ENCODE assay signal across 16 cellular contexts in the genomic region with DNA sequence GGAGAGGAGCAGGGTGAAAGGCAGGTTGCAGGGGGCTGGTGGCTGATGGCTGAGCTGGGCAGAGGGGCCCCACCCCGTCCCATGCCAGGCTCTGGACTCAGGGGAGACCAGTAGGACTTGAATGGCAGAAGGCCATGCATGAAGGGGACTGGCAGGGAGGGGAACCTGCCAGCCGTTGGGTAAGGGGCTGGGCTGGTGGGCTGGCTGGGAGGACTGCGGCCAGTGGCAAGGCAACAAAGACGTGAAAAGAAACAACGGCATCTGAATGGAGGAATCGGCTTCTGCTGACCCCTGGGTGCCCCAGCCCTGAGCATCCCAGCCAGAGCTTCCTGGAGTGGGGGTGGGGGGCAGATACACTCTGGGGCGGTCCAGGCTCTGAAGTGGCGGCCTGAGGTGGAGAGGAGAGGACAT. TPM values are rescaled to one million over a fixed set of nuclear protein-coding genes. Genes with fewer than 3 reads are reported as not detected.
DNase-seq lines count a peak whose midpoint lies in the region; FAIRE-seq and TF ChIP-seq lines count a peak whose summit lies in the region.
"Had no signal": no experiment of that assay in that cellular context is flagged by ENCODE, and none has a peak within 500 bp of the region (broad histone marks: within the 10 kb centered on the region; RNA-seq: fewer than 3 reads in every experiment).

No MANE protein-coding gene starts in this region.

- no peak for FAIRE-seq in HTR-8/SVneo (lab: Jason Lieb, UNC)
- FAIRE-seq: keratinocyte, TTC549 had no signal

- H2AFZ ChIP-seq in OCI-LY3 (ENCODE audit: low read depth, low read length), result no peak overlapping the region
- no peak overlapping the region for H2AFZ ChIP-seq in hepatocyte

- no peaks in the 10 kb centered on the region for H3K9me3 Mint-ChIP-seq in neural crest cell
- H3K9me3 Mint-ChIP-seq: activated CD8-positive, alpha-beta T cell treated with anti-CD3 and anti-CD28 coated beads for 36 hours had no signal

- peak overlapping the region; percentile 96 for H3K27ac Mint-ChIP-seq in neural crest cell (ENCODE audit: unreplicated experiment)
- H3K27ac Mint-ChIP-seq: activated CD8-positive, alpha-beta T cell treated with anti-CD3 and anti-CD28 coated beads for 36 hours had no signal

- CTCF ChIA-PET in A673 (lab: Charles Lee), result no interaction called here

- no peaks in the 10 kb centered on the region; the same call in 1 of the 2 replicates for H4K20me1 ChIP-seq in BLaER1
- H4K20me1 ChIP-seq in OCI-LY3 (ENCODE audit: insufficient read depth, low read length), result no peaks in the 10 kb centered on the region
- no peaks in the 10 kb centered on the region for H4K20me1 ChIP-seq in hepatocyte (ENCODE audit: insufficient read depth, poor library complexity, severe bottlenecking)

- H3K4me3 ChIP-seq in BLaER1, result no peak overlapping the region
- 0 out of 2 replicates have a peak overlapping the region, but pooled peaks have one; percentile 41 for H3K4me3 ChIP-seq in OCI-LY3 (ENCODE audit: low read length)
- H3K4me3 ChIP-seq in hepatocyte, result no peak overlapping the region
- no peak overlapping the region for H3K4me3 ChIP-seq in A673 (ENCODE audit: low read depth, low read length, poor library complexity, severe bottlenecking)
- H3K4me3 ChIP-seq: sigmoid colon, vagina had no signal

- intact Hi-C loops in A673 (cut with micrococcal nuclease; ENCODE audit: unreplicated experiment), result no loop called here

- POLR2A ChIA-PET in A673 (lab: Charles Lee; ENCODE audit: low non-redundant PET), result interaction anchor here (0.6 kb wide), 1 partner anchor 28 kb away, joined by 5 read pairs; no protein-coding TSS in a partner anchor

- H3K4me1 Mint-ChIP-seq in neural crest cell, result peaks cover 45% of the 10 kb centered on the region

- H3K4me2 ChIP-seq in BLaER1 (peak overlapping the region; percentile 77), OCI-LY3 (ENCODE audit: low read length) (peak overlapping the region; percentile 53), hepatocyte (peak overlapping the region; percentile 79)

- no peaks in the 10 kb centered on the region for H3K36me3 Mint-ChIP-seq in neural crest cell (ENCODE audit: low read depth)

- H3K4me1 ChIP-seq in BLaER1 (peaks cover 40% of the 10 kb centered on the region), OCI-LY3 (ENCODE audit: low read length) (peaks cover 26% of the 10 kb centered on the region), hepatocyte (ENCODE audit: insufficient read depth) (peaks cover 36% of the 10 kb centered on the region), A673 (ENCODE audit: insufficient read depth, low read length, poor library complexity, severe bottlenecking) (no peaks in the 10 kb centered on the region)
- H3K4me1 ChIP-seq: sigmoid colon, vagina had no signal

- BruUV-seq in A673 (replicated peaks; lab: Mats Ljungman, UMichigan), result no TSS peak

- H3K9me2 ChIP-seq in hepatocyte (replicated peaks; ENCODE audit: insufficient read depth), result no peaks in the 10 kb centered on the region

- H3K4me3 Mint-ChIP-seq in neural crest cell, result peak overlapping the region; percentile 86
- H3K4me3 Mint-ChIP-seq: activated CD8-positive, alpha-beta T cell treated with anti-CD3 and anti-CD28 coated beads for 36 hours had no signal

- no peaks in the 10 kb centered on the region for H3K27me3 ChIP-seq in BLaER1
- no peaks in the 10 kb centered on the region for H3K27me3 ChIP-seq in OCI-LY3 (ENCODE audit: low read depth, low read length)
- no peaks in the 10 kb centered on the region for H3K27me3 ChIP-seq in hepatocyte
- no peaks in the 10 kb centered on the region for H3K27me3 ChIP-seq in A673 (replicated peaks; ENCODE audit: insufficient read depth, low read depth, low read length, poor library complexity)
- H3K27me3 ChIP-seq: sigmoid colon, vagina had no signal

- H3K79me2 ChIP-seq in OCI-LY3 (ENCODE audit: low read length), result no peaks in the 10 kb centered on the region
- peaks cover 2% of the 10 kb centered on the region for H3K79me2 ChIP-seq in hepatocyte

- no peaks in the 10 kb centered on the region; the same call in 1 of the 2 replicates for H3K36me3 ChIP-seq in BLaER1
- H3K36me3 ChIP-seq in OCI-LY3 (replicated peaks; ENCODE audit: low read depth, low read length), result no peaks in the 10 kb centered on the region
- no peaks in the 10 kb centered on the region for H3K36me3 ChIP-seq in hepatocyte (replicated peaks; ENCODE audit: insufficient read depth, low read depth)
- no peaks in the 10 kb centered on the region for H3K36me3 ChIP-seq in A673 (ENCODE audit: insufficient read depth, low read length, poor library complexity, severe bottlenecking)
- H3K36me3 ChIP-seq: sigmoid colon, vagina had no signal

- WGBS in hepatocyte (ENCODE audit: low lambda C conversion rate, missing lambda C conversion rate), result 37% methylated on average over 6 of the region's 8 CpGs

- no peak for DNase-seq in hepatocyte (ENCODE audit: low spot score)
- peak; percentile 43 for DNase-seq in neural crest cell (ENCODE audit: low read depth, low spot score)
- DNase-seq in foreskin melanocyte, result no peak
- no peak for DNase-seq in A673 (ENCODE audit: low spot score)
- no peak for DNase-seq in activated CD4-positive, CD25-positive, alpha-beta regulatory T cell treated with anti-CD3 and anti-CD28 coated beads, Interleukin-2, amount 50 U/mL, for 72 hours
- DNase-seq in HTR-8/SVneo (ENCODE audit: insufficient read length, low spot score), result no peak
- DNase-seq: activated CD8-positive, alpha-beta T cell treated with anti-CD3 and anti-CD28 coated beads for 36 hours; anterior cingulate cortex; Calu3; sigmoid colon; stimulated activated CD4-positive, alpha-beta T cell treated with anti-CD3 and anti-CD28 coated beads, Interleukin-4, amount 100 ng/mL, for 24 hours had no signal

- no peak overlapping the region for H3K27ac ChIP-seq in BLaER1
- H3K27ac ChIP-seq in OCI-LY3 (ENCODE audit: low read length), result no peak overlapping the region
- H3K27ac ChIP-seq in hepatocyte, result peak overlapping the region; percentile 61
- no peak overlapping the region for H3K27ac ChIP-seq in A673 (ENCODE audit: low read depth, low read length, poor library complexity, severe bottlenecking)
- H3K27ac ChIP-seq: sigmoid colon, vagina had no signal

- H3K9ac ChIP-seq in BLaER1 (no peak overlapping the region), OCI-LY3 (ENCODE audit: low read length) (no peak overlapping the region)

- H3K27me3 Mint-ChIP-seq in neural crest cell (ENCODE audit: low read depth), result peaks cover 5% of the 10 kb centered on the region
- H3K27me3 Mint-ChIP-seq: activated CD8-positive, alpha-beta T cell treated with anti-CD3 and anti-CD28 coated beads for 36 hours had no signal

- no peaks in the 10 kb centered on the region for H3K9me3 ChIP-seq in BLaER1
- H3K9me3 ChIP-seq in OCI-LY3 (ENCODE audit: insufficient read depth, low read length), result no peaks in the 10 kb centered on the region
- no peaks in the 10 kb centered on the region for H3K9me3 ChIP-seq in hepatocyte (ENCODE audit: low read depth)
- H3K9me3 ChIP-seq in A673 (ENCODE audit: low read depth, low read length, poor library complexity, severe bottlenecking), result no peaks in the 10 kb centered on the region
- H3K9me3 ChIP-seq: sigmoid colon, vagina had no signal

- TF ChIP-seq CTCF in OCI-LY3 (IDR thresholded peaks at IDR 0.05; ENCODE audit: low read depth, low read length) (no peak), hepatocyte (IDR thresholded peaks at IDR 0.05; ENCODE audit: poor library complexity) (no peak), neural crest cell (conservative IDR thresholded peaks at IDR 0.05) (no peak), A673 (conservative IDR thresholded peaks at IDR 0.05; ENCODE audit: low read depth, low read length) (no peak)

RNA-seq across cellular contexts. Expression of a gene that starts 11.6 kb away (rescaled TPM):
- total RNA-seq in hepatocyte (112 and 116 TPM in 2 replicates), neural crest cell (6.1 and 9.7 TPM in 2 replicates), A673 (2021) (4.3 and 5.1 TPM in 2 replicates)
- polyA plus RNA-seq in hepatocyte, result 95.5 and 110 TPM in 2 replicates

RNA-seq across cellular contexts. Expression of a gene that starts 16.9 kb away (rescaled TPM):
- total RNA-seq in hepatocyte (2.5 and 4.0 TPM in 2 replicates), neural crest cell (2.4 and 3.2 TPM in 2 replicates), A673 (2021) (1.3 and 1.8 TPM in 2 replicates)
- polyA plus RNA-seq in hepatocyte, result 2.7 and 4.2 TPM in 2 replicates

RNA-seq across cellular contexts. Expression of a gene that starts 20.8 kb away (rescaled TPM):
- total RNA-seq in hepatocyte, result 50.9 and 52.1 TPM in 2 replicates
- polyA plus RNA-seq in hepatocyte, result 20.2 and 24.8 TPM in 2 replicates
- 114 and 119 TPM in 2 replicates for total RNA-seq in neural crest cell
- 50.1 and 54.3 TPM in 2 replicates for total RNA-seq in A673 (2021)

RNA-seq across cellular contexts. Expression of a gene that starts 53.7 kb away (rescaled TPM):
- total RNA-seq in hepatocyte, result 6.2 and 8.0 TPM in 2 replicates
- polyA plus RNA-seq in hepatocyte, result 8.4 and 10.7 TPM in 2 replicates
- total RNA-seq in neural crest cell, result 4.3 and 4.4 TPM in 2 replicates
- 3.6 and 5.8 TPM in 2 replicates for total RNA-seq in A673 (2021)

Comparison
In these comparisons a context has a peak if more than half of its experiments do, and no peak if none do; other contexts are left out.
1. RNA of a gene that starts 11.6 kb away (total RNA-seq): 112 to 116 TPM in hepatocyte; 6.1 to 9.7 TPM in neural crest cell and 4.3 to 5.1 TPM in A673; every median in the first group is over 10 times any median in the second.
2. Peak in every context shown above with its lines, with median percentiles within 50 percentile points of each other: H3K4me2 ChIP-seq.